In the genomic region with DNA sequence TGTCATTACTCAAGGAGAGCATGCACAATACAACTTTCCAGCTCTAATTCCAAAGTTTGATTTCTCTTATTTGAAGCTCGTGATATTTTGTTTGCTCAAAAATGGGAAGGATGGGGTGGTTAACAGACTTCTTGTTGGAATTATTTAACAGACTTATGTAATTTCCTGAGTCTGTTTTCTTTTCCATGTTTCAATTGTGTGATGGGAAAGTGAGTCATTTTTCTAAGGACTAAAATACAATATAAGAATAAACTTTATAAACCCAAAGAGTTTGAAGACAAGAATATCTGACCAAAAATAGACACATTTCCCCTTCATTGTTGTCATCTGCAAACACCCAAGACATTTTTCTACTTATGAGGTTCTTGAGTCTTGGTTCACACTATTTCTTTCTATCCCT, we compare ENCODE assay signal across 34 cellular contexts.
"Had no signal": no experiment of that assay in that cellular context is flagged by ENCODE, and none has a peak within 500 bp of the region (broad histone marks: within the 10 kb centered on the region; RNA-seq: fewer than 3 reads in every experiment).

No MANE protein-coding gene starts in this region.

- H3K36me3 ChIP-seq: adrenal gland had no signal

- H3K4me3 Mint-ChIP-seq: activated B cell treated with CpG ODN at 0.5 μM for 24 hours; activated CD4-positive, alpha-beta memory T cell treated with anti-CD3 and anti-CD28 coated beads for 36 hours; activated CD4-positive, alpha-beta T cell treated with anti-CD3 and anti-CD28 coated beads, Interleukin-2, amount 10 ng/mL, durations not matched to agents 24 days and 14 days; activated CD8-positive, alpha-beta T cell treated with anti-CD3 and anti-CD28 coated beads for 36 hours; activated naive CD4-positive, alpha-beta T cell treated with anti-CD3 and anti-CD28 coated beads for 36 hours; activated naive CD8-positive, alpha-beta T cell treated with anti-CD3 and anti-CD28 coated beads for 36 hours; activated T-cell treated with anti-CD3 and anti-CD28 coated beads, Interleukin-2, amount 50 U/mL, for 4 hours; activated T-cell treated with anti-CD3 and anti-CD28 coated beads, Interleukin-2, amount 50 U/mL, for 72 hours; activated T-helper 1 cell treated with anti-CD3 and anti-CD28 coated beads, Interleukin-12 subunit alpha, Interleukin-12 subunit beta, Interleukin-2, Interleukin-4 antibody, amounts not matched to agents 30 ng/mL and 10 ng/mL and 1 ng/mL, durations not matched to agents 14 hours and 24 hours and 36 hours; activated T-helper 17 cell treated with anti-CD3 and anti-CD28 coated beads, Interleukin-2, amount 50 U/mL, for 72 hours; T-helper 1 cell treated with Interleukin-12 subunit alpha and Interleukin-12 subunit beta and Interleukin-4 antibody, amounts not matched to agents 30 μg/mL and 1 μg/mL, for 36 hours; T-helper 2 cell treated with Interferon-gamma antibody and Interleukin-4, amounts not matched to agents 5 μg/mL and 100 μg/mL, for 36 hours had no signal

- H3K27ac Mint-ChIP-seq: activated B cell treated with CpG ODN at 0.5 μM for 24 hours; activated CD4-positive, alpha-beta memory T cell treated with anti-CD3 and anti-CD28 coated beads for 36 hours; activated CD4-positive, alpha-beta T cell treated with anti-CD3 and anti-CD28 coated beads, Interleukin-2, amount 10 ng/mL, durations not matched to agents 24 days and 14 days; activated CD8-positive, alpha-beta T cell treated with anti-CD3 and anti-CD28 coated beads for 36 hours; activated naive CD4-positive, alpha-beta T cell treated with anti-CD3 and anti-CD28 coated beads for 36 hours; activated naive CD4-positive, alpha-beta T cell treated with anti-CD3 and anti-CD28 coated beads, Interleukin-2, amount 50 U/mL, for 72 hours; activated naive CD8-positive, alpha-beta T cell treated with anti-CD3 and anti-CD28 coated beads for 36 hours; activated T-cell treated with anti-CD3 and anti-CD28 coated beads, Interleukin-2, amount 50 U/mL, for 72 hours; activated T-helper 1 cell treated with anti-CD3 and anti-CD28 coated beads, Interleukin-12 subunit alpha, Interleukin-12 subunit beta, Interleukin-2, Interleukin-4 antibody, amounts not matched to agents 30 ng/mL and 10 ng/mL and 1 ng/mL, durations not matched to agents 14 hours and 24 hours and 36 hours; activated T-helper 17 cell treated with anti-CD3 and anti-CD28 coated beads, Interleukin-2, amount 50 U/mL, for 72 hours; T-helper 1 cell treated with Interleukin-12 subunit alpha and Interleukin-12 subunit beta and Interleukin-4 antibody, amounts not matched to agents 30 μg/mL and 1 μg/mL, for 36 hours; T-helper 2 cell treated with Interferon-gamma antibody and Interleukin-4, amounts not matched to agents 5 μg/mL and 100 μg/mL, for 36 hours had no signal

- DNase-seq: activated B cell treated with CpG ODN at 0.5 μM for 24 hours; activated CD4-positive, alpha-beta memory T cell treated with anti-CD3 and anti-CD28 coated beads for 36 hours; activated CD4-positive, alpha-beta T cell treated with anti-CD3 and anti-CD28 coated beads for 4 hours; activated CD4-positive, alpha-beta T cell treated with anti-CD3 and anti-CD28 coated beads, Interleukin-2, amount 10 ng/mL, durations not matched to agents 24 days and 14 days; activated CD4-positive, alpha-beta T cell treated with anti-CD3 and anti-CD28 coated beads, Interleukin-2, amount 50 U/mL, for 1 hour; activated CD4-positive, alpha-beta T cell treated with anti-CD3 and anti-CD28 coated beads, Interleukin-2, amount 50 U/mL, for 4 hours; activated CD4-positive, CD25-positive, alpha-beta regulatory T cell treated with anti-CD3 and anti-CD28 coated beads, Interleukin-2, amount 50 U/mL, for 72 hours; activated CD8-positive, alpha-beta memory T cell treated with anti-CD3 and anti-CD28 coated beads, Interleukin-2, amount 50 U/mL, for 4 hours; activated CD8-positive, alpha-beta T cell treated with anti-CD3 and anti-CD28 coated beads for 36 hours; activated effector memory CD4-positive, alpha-beta T cell treated with anti-CD3 and anti-CD28 coated beads, Interleukin-2, amount 50 U/mL, for 16 hours; activated gamma-delta T cell treated with Interleukin-2 at 50 U/mL for 16 hours; activated naive CD4-positive, alpha-beta T cell; activated naive CD4-positive, alpha-beta T cell treated with anti-CD3 and anti-CD28 coated beads for 36 hours; activated naive CD4-positive, alpha-beta T cell treated with anti-CD3 and anti-CD28 coated beads, Interleukin-2, amount 50 U/mL, for 16 hours; activated naive CD8-positive, alpha-beta T cell treated with anti-CD3 and anti-CD28 coated beads for 36 hours; activated T-cell treated with anti-CD3 and anti-CD28 coated beads for 4 hours; activated T-cell treated with anti-CD3 and anti-CD28 coated beads, Interleukin-2, amount 50 U/mL, for 1 hour; activated T-cell treated with anti-CD3 and anti-CD28 coated beads, Interleukin-2, amount 50 U/mL, for 4 hours; activated T-cell treated with anti-CD3 and anti-CD28 coated beads, Interleukin-2, amount 50 U/mL, for 72 hours; adrenal gland; amniotic stem cell; aorta; body of pancreas; central memory CD4-positive, alpha-beta T cell; T-helper 1 cell; T-helper 2 cell; T-helper 9 cell had no signal

- H3K4me3 ChIP-seq: adrenal gland, body of pancreas had no signal

- H3K27me3 Mint-ChIP-seq: activated B cell treated with CpG ODN at 0.5 μM for 24 hours; activated CD4-positive, alpha-beta memory T cell treated with anti-CD3 and anti-CD28 coated beads for 36 hours; activated CD4-positive, alpha-beta T cell treated with anti-CD3 and anti-CD28 coated beads, Interleukin-2, amount 10 ng/mL, durations not matched to agents 24 days and 14 days; activated CD8-positive, alpha-beta T cell treated with anti-CD3 and anti-CD28 coated beads for 36 hours; activated naive CD8-positive, alpha-beta T cell treated with anti-CD3 and anti-CD28 coated beads for 36 hours; activated T-helper 17 cell treated with anti-CD3 and anti-CD28 coated beads, Interleukin-2, amount 50 U/mL, for 72 hours had no signal

- H3K4me1 Mint-ChIP-seq: activated B cell treated with CpG ODN at 0.5 μM for 24 hours; activated CD4-positive, alpha-beta T cell treated with anti-CD3 and anti-CD28 coated beads, Interleukin-2, amount 10 ng/mL, durations not matched to agents 24 days and 14 days; activated naive CD8-positive, alpha-beta T cell treated with anti-CD3 and anti-CD28 coated beads for 36 hours; activated T-helper 17 cell treated with anti-CD3 and anti-CD28 coated beads, Interleukin-2, amount 50 U/mL, for 72 hours had no signal

- H3K27ac ChIP-seq: adrenal gland, body of pancreas, VCaP had no signal

- H3K9me3 ChIP-seq: body of pancreas had no signal

- H3K36me3 Mint-ChIP-seq: activated CD4-positive, alpha-beta memory T cell treated with anti-CD3 and anti-CD28 coated beads for 36 hours; activated naive CD4-positive, alpha-beta T cell treated with anti-CD3 and anti-CD28 coated beads, Interleukin-2, amount 50 U/mL, for 72 hours; activated naive CD8-positive, alpha-beta T cell treated with anti-CD3 and anti-CD28 coated beads for 36 hours had no signal

- FAIRE-seq: TTC549 had no signal

- H3K27me3 ChIP-seq: adrenal gland, body of pancreas had no signal

- H3K9me3 Mint-ChIP-seq: activated naive CD8-positive, alpha-beta T cell treated with anti-CD3 and anti-CD28 coated beads for 36 hours; activated T-helper 17 cell treated with anti-CD3 and anti-CD28 coated beads, Interleukin-2, amount 50 U/mL, for 72 hours had no signal

- H3K4me1 ChIP-seq: adrenal gland, body of pancreas had no signal

- ATAC-seq: activated CD8-positive, alpha-beta T cell treated with anti-CD3 and anti-CD28 coated beads for 36 hours; activated naive CD4-positive, alpha-beta T cell treated with anti-CD3 and anti-CD28 coated beads, Interleukin-2, amount 50 U/mL, for 72 hours; activated T-cell treated with anti-CD3 and anti-CD28 coated beads, Interleukin-2, amount 50 U/mL, for 4 hours; activated T-cell treated with anti-CD3 and anti-CD28 coated beads, Interleukin-2, amount 50 U/mL, for 72 hours; activated T-helper 17 cell treated with anti-CD3 and anti-CD28 coated beads, Interleukin-2, amount 50 U/mL, for 72 hours; body of pancreas had no signal
